18 cellular contexts compared by ENCODE assay signal in the genomic region with DNA sequence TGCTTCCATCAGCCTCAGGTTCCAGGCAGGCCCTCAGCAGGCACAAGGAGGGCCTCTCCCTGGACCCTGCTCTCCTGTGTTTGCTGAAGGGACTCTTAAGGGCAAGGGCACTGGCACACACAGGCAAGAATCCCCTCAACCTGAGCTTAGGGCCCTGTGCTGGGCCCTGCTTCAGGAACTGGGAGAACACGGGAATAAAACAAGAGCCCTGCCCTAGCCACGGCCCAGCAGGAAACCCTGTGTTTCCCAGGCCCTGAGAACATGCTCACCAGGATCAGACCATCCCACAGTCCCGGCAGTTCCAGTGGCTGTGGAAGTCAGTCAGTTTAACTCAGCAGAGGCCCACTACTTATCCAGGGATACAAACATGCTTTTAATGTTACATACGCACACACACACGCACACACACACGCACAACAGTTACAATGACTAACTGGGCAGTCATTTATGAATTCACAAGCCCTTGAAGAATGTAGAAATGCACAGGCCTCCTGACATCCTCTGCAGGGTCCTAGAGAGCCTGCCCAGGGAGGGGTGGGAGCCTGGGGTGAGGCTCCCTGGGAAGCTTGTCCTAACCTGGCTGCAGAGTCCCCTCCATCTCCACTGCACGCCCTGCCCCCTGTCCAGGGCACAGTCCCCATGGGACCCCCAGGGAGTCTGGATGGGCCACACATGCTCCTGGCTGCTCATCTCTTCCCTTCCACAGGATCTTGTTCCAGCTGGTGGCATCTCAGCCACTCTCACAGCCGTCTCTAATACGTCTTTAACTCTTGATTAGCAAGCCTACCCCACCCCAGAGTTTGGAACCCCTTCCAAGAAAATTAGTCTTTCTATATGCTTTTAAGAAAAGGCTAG.
A peak's percentile ranks its signal among the peaks of the same experiment; 100 is the strongest.
DNase-seq lines count a peak whose midpoint lies in the region; ATAC-seq, FAIRE-seq and TF ChIP-seq lines count a peak whose summit lies in the region.
"Had no signal": no experiment of that assay in that cellular context is flagged by ENCODE, and none has a peak within 500 bp of the region (broad histone marks: within the 10 kb centered on the region; RNA-seq: fewer than 3 reads in every experiment).

No MANE protein-coding gene starts in this region.

- H4K91ac ChIP-seq in trophoblast cell (ENCODE audit: low read depth, low read length): no peak overlapping the region

- TF ChIP-seq CTCF in kidney (IDR thresholded peaks at IDR 0.05; ENCODE audit: borderline replicate concordance, extremely low read depth, insufficient read depth) (no peak), mucosa of descending colon (IDR thresholded peaks at IDR 0.05) (no peak), SK-N-SH (IDR thresholded peaks at IDR 0.05) (no peak)

- WGBS in trophoblast cell (ENCODE audit: extremely low coverage, insufficient coverage, insufficient read length): no CpG with 5 or more reads among the region's 9 CpGs
- WGBS in SK-N-SH (ENCODE audit: low lambda C conversion rate): 29% methylated on average over 8 of the region's 9 CpGs

- DNase-seq in MG63 (peak; percentile 9), kidney (peak; percentile 35), trophoblast cell (peak; percentile 32 to 60), mucosa of descending colon (no peak), SK-N-SH (no peak)
- no peak for DNase-seq in effector CD4-positive, alpha-beta T cell
- DNase-seq: AML-193; CD4-positive, alpha-beta memory T cell; DMS79; MV-4-11; NCI-H146; NCI-H2081 treated with DMSO at 0.1 percent for 48 hours; NCI-H69; SHP77 had no signal

- ATAC-seq in mucosa of descending colon: no peak

- no peak for FAIRE-seq in kidney (lab: Jason Lieb, UNC)
- FAIRE-seq: G401.6, GM12891, H54 had no signal

- no peak for TF ChIP-seq RAD21 in SK-N-SH (IDR thresholded peaks at IDR 0.05; ENCODE audit: low read length)

- peak overlapping the region; percentile 95 for H3K4me2 ChIP-seq in BLaER1
- H3K4me2 ChIP-seq in trophoblast cell (ENCODE audit: low read length): no peak overlapping the region
- no peak overlapping the region for H3K4me2 ChIP-seq in SK-N-SH

- H3K4ac ChIP-seq in trophoblast cell (ENCODE audit: low read depth, low read length): no peak overlapping the region

- H3K9me3 ChIP-seq in BLaER1: no peaks in the 10 kb centered on the region
- no peaks in the 10 kb centered on the region for H3K9me3 ChIP-seq in MG63
- H3K9me3 ChIP-seq in kidney (ENCODE audit: control insufficient read depth in 1 of 2, low read length in 2 of 2): no peaks in the 10 kb centered on the region
- no peaks in the 10 kb centered on the region for H3K9me3 ChIP-seq in trophoblast cell (ENCODE audit: insufficient read depth, low read depth, low read length)
- H3K9me3 ChIP-seq in mucosa of descending colon: peaks cover 5% of the 10 kb centered on the region
- no peaks in the 10 kb centered on the region for H3K9me3 ChIP-seq in SK-N-SH

- H2BK12ac ChIP-seq in trophoblast cell (ENCODE audit: low read length): no peak overlapping the region

- H2AFZ ChIP-seq in trophoblast cell (ENCODE audit: insufficient read depth, low read length, poor library complexity) (no peak overlapping the region), SK-N-SH (ENCODE audit: low read depth) (no peak overlapping the region)

- POLR2A ChIA-PET in SK-N-SH (lab: Yijun Ruan, JAX): no interaction called here

- peaks cover 2% of the 10 kb centered on the region for H3K79me1 ChIP-seq in trophoblast cell (ENCODE audit: low read length)

- H3K27me3 ChIP-seq in BLaER1: no peaks in the 10 kb centered on the region
- H3K27me3 ChIP-seq in MG63: no peaks in the 10 kb centered on the region
- no peaks in the 10 kb centered on the region for H3K27me3 ChIP-seq in trophoblast cell (ENCODE audit: insufficient read depth, low read length)
- no peaks in the 10 kb centered on the region for H3K27me3 ChIP-seq in SK-N-SH (ENCODE audit: insufficient read depth)

- H3K27ac ChIP-seq in BLaER1: peak overlapping the region; percentile 76
- no peak overlapping the region for H3K27ac ChIP-seq in kidney (ENCODE audit: low read depth in 2 of 2, low read length in 2 of 2)
- no peak overlapping the region for H3K27ac ChIP-seq in trophoblast cell (ENCODE audit: low read depth, low read length)
- no peak overlapping the region for H3K27ac ChIP-seq in SK-N-SH (ENCODE audit: low read depth in 2 of 2, low read length in 1 of 2)

- H3K9ac ChIP-seq in BLaER1: peak overlapping the region; percentile 63; the same call in 1 of the 2 replicates
- H3K9ac ChIP-seq in kidney (ENCODE audit: low read length in 2 of 2): no peak overlapping the region
- H3K9ac ChIP-seq in trophoblast cell (ENCODE audit: low read length): no peak overlapping the region
- no peak overlapping the region for H3K9ac ChIP-seq in SK-N-SH

- H3K4me3 ChIP-seq in BLaER1 (no peak overlapping the region), MG63 (no peak overlapping the region), kidney (ENCODE audit: low read length in 2 of 2) (no peak overlapping the region), trophoblast cell (ENCODE audit: low read depth, low read length) (no peak overlapping the region), mucosa of descending colon (no peak overlapping the region), SK-N-SH (ENCODE audit: low read depth in 2 of 2, low read length in 1 of 2) (no peak overlapping the region)

- H2BK120ac ChIP-seq in trophoblast cell (ENCODE audit: insufficient read depth, low read length, poor library complexity): no peak overlapping the region

- no peak overlapping the region for H3K18ac ChIP-seq in trophoblast cell (ENCODE audit: low read length)

- CTCF ChIA-PET in SK-N-SH (lab: Yijun Ruan, JAX): interaction anchor here (1.2 kb wide), 1 partner anchor 98 kb away, joined by 4 read pairs; no protein-coding TSS in a partner anchor

- no peak overlapping the region for H3K14ac ChIP-seq in trophoblast cell (ENCODE audit: low read length)

- H3K79me2 ChIP-seq in trophoblast cell (ENCODE audit: control insufficient read depth, insufficient read depth, low read length, poor library complexity) (no peaks in the 10 kb centered on the region), SK-N-SH (ENCODE audit: insufficient read depth) (no peaks in the 10 kb centered on the region)

- no peaks in the 10 kb centered on the region for H3F3A ChIP-seq in SK-N-SH (replicated peaks; ENCODE audit: insufficient read depth)

- no peaks in the 10 kb centered on the region for H3K9me2 ChIP-seq in SK-N-SH

- intact Hi-C loops in kidney (cut with DNase I) (no loop called here), mucosa of descending colon (cut with DNase I, micrococcal nuclease) (no loop called here)

- H3K4me1 ChIP-seq in BLaER1 (peaks cover 100% of the 10 kb centered on the region), kidney (ENCODE audit: control insufficient read depth in 1 of 2, insufficient read depth in 1 of 2, low read depth in 1 of 2, low read length in 2 of 2) (no peaks in the 10 kb centered on the region), trophoblast cell (ENCODE audit: control insufficient read depth in 1 of 2, insufficient read depth in 2 of 2, low read length in 2 of 2) (peaks cover 0 to 2% of the 10 kb centered on the region in 2 experiments), mucosa of descending colon (ENCODE audit: low read depth) (no peaks in the 10 kb centered on the region), SK-N-SH (ENCODE audit: control insufficient read depth in 1 of 2, insufficient read depth in 2 of 2, low read depth in 1 of 2, low read length in 1 of 2) (peaks cover 0 to 8% of the 10 kb centered on the region in 2 experiments; a peak in 1 of 4 replicates)

- no peaks in the 10 kb centered on the region for H4K20me1 ChIP-seq in BLaER1
- H4K20me1 ChIP-seq in SK-N-SH (ENCODE audit: insufficient read depth): no peaks in the 10 kb centered on the region

- no peak overlapping the region for H2BK5ac ChIP-seq in trophoblast cell (ENCODE audit: low read depth, low read length, poor library complexity)

- no peak overlapping the region for H2AK5ac ChIP-seq in trophoblast cell (ENCODE audit: low read length)

- peaks cover 16% of the 10 kb centered on the region; the same call in 1 of the 2 replicates for H3K36me3 ChIP-seq in BLaER1
- H3K36me3 ChIP-seq in MG63: no peaks in the 10 kb centered on the region
- H3K36me3 ChIP-seq in kidney (ENCODE audit: control insufficient read depth in 1 of 2, insufficient read depth in 2 of 2, low read length in 2 of 2): no peaks in the 10 kb centered on the region
- H3K36me3 ChIP-seq in trophoblast cell (ENCODE audit: control insufficient read depth in 1 of 2, insufficient read depth in 2 of 2, low read length in 2 of 2): no peaks in the 10 kb centered on the region
- H3K36me3 ChIP-seq in mucosa of descending colon (ENCODE audit: low read depth): no peaks in the 10 kb centered on the region
- no peaks in the 10 kb centered on the region for H3K36me3 ChIP-seq in SK-N-SH (replicated peaks in 1 of 2; ENCODE audit: control insufficient read depth in 1 of 2, insufficient read depth in 2 of 2, low read length in 1 of 2)

- no peak overlapping the region for H4K8ac ChIP-seq in trophoblast cell (ENCODE audit: low read depth, low read length)

- no peak overlapping the region for H4K12ac ChIP-seq in trophoblast cell (ENCODE audit: low read depth, low read length)

- no peak overlapping the region for H3K23ac ChIP-seq in trophoblast cell (ENCODE audit: low read length)

- no peak for TF ChIP-seq EP300 in SK-N-SH (IDR thresholded peaks at IDR 0.05; ENCODE audit: borderline replicate concordance in 1 of 2, low read depth in 1 of 2, low read length in 1 of 2)

TF ChIP-seq in SK-N-SH, 30 proteins besides CTCF, POLR2A, EP300 and RAD21 (continues in another document):
- TF ChIP-seq NFIC (IDR thresholded peaks at IDR 0.05; ENCODE audit: borderline replicate concordance): no peak
- no peak for TF ChIP-seq FOSL2 (IDR thresholded peaks at IDR 0.05; ENCODE audit: borderline replicate concordance, low read depth)
- no peak for TF ChIP-seq ZBTB33 (IDR thresholded peaks at IDR 0.05; ENCODE audit: borderline replicate concordance, low read depth)
- TF ChIP-seq RXRA (IDR thresholded peaks at IDR 0.05; ENCODE audit: borderline replicate concordance, low read depth): no peak
- TF ChIP-seq MEF2A (IDR thresholded peaks at IDR 0.05; ENCODE audit: borderline replicate concordance, low read depth): no peak
- no peak for TF ChIP-seq FOXM1 (IDR thresholded peaks at IDR 0.05; ENCODE audit: low read depth)
- TF ChIP-seq JUND (IDR thresholded peaks at IDR 0.05): no peak

Comparison
In these comparisons a context has a peak if more than half of its experiments do, and no peak if none do; other contexts are left out.
1. DNase-seq: peak in MG63 (single experiment), kidney (single experiment) and trophoblast cell (2 of 2); none in mucosa of descending colon (0 of 3), SK-N-SH (single experiment) and effector CD4-positive, alpha-beta T cell (single experiment).